1 cellular context compared by ENCODE assay signal in the genomic region with DNA sequence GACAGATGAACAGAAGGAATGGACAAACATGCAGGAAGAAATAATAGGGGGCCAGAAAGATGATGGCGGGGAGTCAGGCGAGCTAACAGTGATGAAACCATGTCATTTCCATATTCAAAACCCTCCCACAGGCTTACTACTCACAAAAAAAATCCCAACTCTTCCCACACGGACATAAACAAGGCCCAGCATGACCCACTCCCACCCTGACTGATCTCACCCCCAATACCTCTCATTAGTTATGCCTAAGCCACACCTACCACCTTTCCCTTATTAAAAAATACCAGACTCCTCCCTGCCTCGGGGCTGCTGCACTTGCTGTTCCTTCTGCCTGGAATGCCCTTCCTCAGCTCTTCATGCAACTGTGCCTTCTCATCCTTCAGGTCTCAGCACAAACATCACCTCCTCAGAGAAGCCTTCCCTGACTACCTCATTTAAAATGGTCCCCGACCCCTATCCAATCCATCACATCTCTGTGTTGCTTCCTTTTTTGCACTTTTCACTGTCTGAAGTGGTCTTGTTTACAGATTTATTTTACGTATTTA.
TF ChIP-seq lines count a peak whose summit lies in the region.

No MANE protein-coding gene starts in this region.

TF ChIP-seq in IMR-90, 13 proteins besides CTCF, POLR2A, EP300 and RAD21:
- TF ChIP-seq, protein P1, sequence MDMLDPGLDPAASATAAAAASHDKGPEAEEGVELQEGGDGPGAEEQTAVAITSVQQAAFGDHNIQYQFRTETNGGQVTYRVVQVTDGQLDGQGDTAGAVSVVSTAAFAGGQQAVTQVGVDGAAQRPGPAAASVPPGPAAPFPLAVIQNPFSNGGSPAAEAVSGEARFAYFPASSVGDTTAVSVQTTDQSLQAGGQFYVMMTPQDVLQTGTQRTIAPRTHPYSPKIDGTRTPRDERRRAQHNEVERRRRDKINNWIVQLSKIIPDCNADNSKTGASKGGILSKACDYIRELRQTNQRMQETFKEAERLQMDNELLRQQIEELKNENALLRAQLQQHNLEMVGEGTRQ (IDR thresholded peaks at IDR 0.05; ENCODE audit: low read depth, low read length), result no peak
- no peak for TF ChIP-seq CHD1 (IDR thresholded peaks at IDR 0.05; ENCODE audit: low read depth, low read length)
- TF ChIP-seq SMC3 (IDR thresholded peaks at IDR 0.05; ENCODE audit: low read depth, low read length), result no peak
- TF ChIP-seq RCOR1 (IDR thresholded peaks at IDR 0.05; ENCODE audit: insufficient replicate concordance, low read length), result no peak
- no peak for TF ChIP-seq FOS (IDR thresholded peaks at IDR 0.05; ENCODE audit: low read depth, low read length)
- TF ChIP-seq NFE2L2 (IDR thresholded peaks at IDR 0.05; ENCODE audit: low read depth, low read length), result no peak
- TF ChIP-seq BHLHE40 (IDR thresholded peaks at IDR 0.05; ENCODE audit: low read depth, low read length), result no peak
- TF ChIP-seq MAFK (IDR thresholded peaks at IDR 0.05; ENCODE audit: low read depth, low read length), result no peak
- TF ChIP-seq MXI1 (IDR thresholded peaks at IDR 0.05; ENCODE audit: borderline replicate concordance, low read depth, low read length), result no peak
